Comparison of ENCODE assay signal across 8 cellular contexts in genomic region chr12:47715393-47715876, GRCh38. TPM values are rescaled to one million over a fixed set of nuclear protein-coding genes. Genes with fewer than 3 reads are reported as not detected.
A peak's percentile ranks its signal among the peaks of the same experiment; 100 is the strongest.
DNase-seq lines count a peak whose midpoint lies in the region; ATAC-seq and TF ChIP-seq lines count a peak whose summit lies in the region.

No MANE protein-coding gene starts in this region.

- H3K27me3 Mint-ChIP-seq in endothelial cell (ENCODE audit: unreplicated experiment) = peaks cover 10% of the 10 kb centered on the region

- H3K27ac Mint-ChIP-seq in endothelial cell (ENCODE audit: unreplicated experiment) = no peak overlapping the region

- peaks cover 38% of the 10 kb centered on the region for H3K4me1 Mint-ChIP-seq in endothelial cell (ENCODE audit: unreplicated experiment)

- no peak overlapping the region for H3K4me3 Mint-ChIP-seq in endothelial cell (ENCODE audit: unreplicated experiment)

- TF ChIP-seq CTCF in endothelial cell (IDR thresholded peaks at IDR 0.05; ENCODE audit: unreplicated experiment) = peak; percentile 85

- DNase-seq in Ammon's horn (ENCODE audit: low spot score) = peak; percentile 95
- peak; percentile 46 for DNase-seq in HPDE6-E6E7 (ENCODE audit: extremely low spot score)
- peak; percentile 65 to 75 for DNase-seq in NOMO-1 (lab: John Stamatoyannopoulos, UW; ENCODE audit: unreplicated experiment in 2 of 2)
- DNase-seq in activated CD8-positive, alpha-beta memory T cell treated with anti-CD3 and anti-CD28 coated beads for 4 hours (ENCODE audit: low read depth in 2 of 2) = peak; percentile 50 to 56
- DNase-seq in endothelial cell (ENCODE audit: low spot score) = peak; percentile 63
- DNase-seq in mucosa of gallbladder (ENCODE audit: low spot score) = peak; percentile 83
- peak; percentile 57 to 67 for DNase-seq in stimulated activated CD8-positive, alpha-beta memory T cell treated with anti-CD3 and anti-CD28 coated beads, Interleukin-4, amount 100 ng/mL, for 4 hours (ENCODE audit: low read depth in 2 of 2, low spot score in 1 of 2)

- ATAC-seq in GM19324 (IDR thresholded peaks at IDR 0.05; ENCODE audit: low FRiP score, unreplicated experiment) = peak; percentile 72

- no peaks in the 10 kb centered on the region for H3K9me3 Mint-ChIP-seq in endothelial cell (ENCODE audit: unreplicated experiment)

- no peaks in the 10 kb centered on the region for H3K36me3 Mint-ChIP-seq in endothelial cell (ENCODE audit: low read depth, unreplicated experiment)

RNA-seq across cellular contexts. Expression of gene RPAP3, which starts 9.6 kb away (rescaled TPM):
- total RNA-seq in endothelial cell (ENCODE audit: unreplicated experiment) (36.8 TPM), mucosa of gallbladder (20.2 TPM)

RNA-seq across cellular contexts. Expression of gene ENDOU, which starts 9.9 kb away (rescaled TPM):
- total RNA-seq in endothelial cell (ENCODE audit: unreplicated experiment) (1.6 TPM), mucosa of gallbladder (not detected)

RNA-seq across cellular contexts. Expression of gene RAPGEF3, which starts 43.2 kb away (rescaled TPM):
- total RNA-seq in endothelial cell (ENCODE audit: unreplicated experiment) (81.5 TPM), mucosa of gallbladder (54.8 TPM)

RNA-seq across cellular contexts. Expression of gene SLC48A1, which starts 57.6 kb away (rescaled TPM):
- 65.5 TPM for total RNA-seq in endothelial cell (ENCODE audit: unreplicated experiment)
- 73.1 TPM for total RNA-seq in mucosa of gallbladder

Comparison
In these comparisons a context has a peak if more than half of its experiments do, and no peak if none do; other contexts are left out.
1. Peak in every context shown above with its lines: DNase-seq and ATAC-seq.